ENCODE assay signal across 8 cellular contexts in the genomic region with DNA sequence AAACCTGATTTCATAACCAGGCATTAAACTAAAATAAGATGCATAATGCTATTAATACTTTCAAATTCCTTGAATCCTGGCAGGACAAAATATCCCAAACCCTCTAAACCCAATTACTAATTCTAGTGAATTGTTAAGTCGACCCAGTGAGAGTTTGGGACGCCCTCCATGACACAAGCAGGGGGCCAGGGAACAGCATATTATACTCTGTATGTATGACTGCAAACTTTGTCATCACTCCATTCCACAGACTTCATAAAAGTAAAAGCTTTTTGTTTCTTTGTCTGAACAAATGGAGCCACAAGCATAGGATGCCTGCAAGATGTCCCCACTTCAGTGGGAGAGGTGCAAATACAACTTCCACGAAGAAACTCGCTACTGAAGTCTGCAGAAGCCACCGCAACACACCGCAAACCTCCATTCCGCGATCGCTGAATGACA. TPM values are rescaled to one million over a fixed set of nuclear protein-coding genes. Genes with fewer than 3 reads are reported as not detected.
DNase-seq lines count a peak whose midpoint lies in the region; ATAC-seq and TF ChIP-seq lines count a peak whose summit lies in the region.

No MANE protein-coding gene starts in this region.

- in situ Hi-C loops in HAP-1 (cut with MboI; ENCODE audit: low sequenced_read_pairs) = no loop called here

- peak overlapping the region; percentile 95 for H3K27ac ChIP-seq in rectal smooth muscle tissue (ENCODE audit: low read depth, low read length)

- H3K27me3 ChIP-seq in HAP-1 (ENCODE audit: low read depth) (no peaks in the 10 kb centered on the region), rectal smooth muscle tissue (ENCODE audit: control insufficient read depth, insufficient read depth, low read length) (no peaks in the 10 kb centered on the region)

- peak overlapping the region; percentile 64 for H3K9ac ChIP-seq in rectal smooth muscle tissue (ENCODE audit: low read length)

- H3K36me3 ChIP-seq in HAP-1 (replicated peaks) (no peaks in the 10 kb centered on the region), rectal smooth muscle tissue (ENCODE audit: control insufficient read depth, insufficient read depth, low read length) (no peaks in the 10 kb centered on the region)

- peaks cover 27% of the 10 kb centered on the region for H3K4me1 ChIP-seq in HAP-1
- H3K4me1 ChIP-seq in rectal smooth muscle tissue (ENCODE audit: control insufficient read depth, insufficient read depth, low read length) = peaks cover 7% of the 10 kb centered on the region

- ATAC-seq in HG02884 (IDR thresholded peaks at IDR 0.05; ENCODE audit: unreplicated experiment) = no peak

- TF ChIP-seq CTCF in WI38 (IDR thresholded peaks at IDR 0.05; ENCODE audit: low read depth, low read length) (no peak), epithelial cell of proximal tubule (conservative IDR thresholded peaks at IDR 0.05; ENCODE audit: low read depth, low read length) (no peak)

- H3K9me3 ChIP-seq in HAP-1 = no peaks in the 10 kb centered on the region

- peak overlapping the region; percentile 62 for H3K4me3 ChIP-seq in HAP-1
- H3K4me3 ChIP-seq in WI38 (ENCODE audit: low read depth, low read length) = peak overlapping the region; percentile 90
- H3K4me3 ChIP-seq in epithelial cell of proximal tubule (ENCODE audit: low read depth, low read length) = peak overlapping the region; percentile 81
- H3K4me3 ChIP-seq in rectal smooth muscle tissue (ENCODE audit: low read length) = peak overlapping the region; percentile 85

- DNase-seq in HAP-1 (ENCODE audit: low spot score in 2 of 2) (peak in 1 of 2 experiments; percentile 16), epithelial cell of proximal tubule (ENCODE audit: low read depth) (no peak), HuH-7 (ENCODE audit: low spot score) (no peak), superior temporal gyrus (ENCODE audit: extremely low spot score) (no peak), NCI-H1092 (lab: John Stamatoyannopoulos, UW) (no peak)

RNA-seq across cellular contexts. Expression of a gene that starts 1.2 kb away (rescaled TPM):
- 37.9 and 102 TPM in 2 replicates for total RNA-seq in epithelial cell of proximal tubule
